Comparison of ENCODE assay signal across 8 cellular contexts in genomic region chr3:150183619-150184425, GRCh38.
DNase-seq lines count a peak whose midpoint lies in the region; ATAC-seq and TF ChIP-seq lines count a peak whose summit lies in the region.

No MANE protein-coding gene starts in this region.

- no peak overlapping the region for H2AFZ ChIP-seq in OCI-LY1 (ENCODE audit: low read length)

- CTCF ChIA-PET in Calu3 (lab: Charles Lee) = interaction anchor here (0.6 to 1.4 kb wide), 20 partner anchors 9 to 418 kb away, joined by 3 to 41 read pairs (median 3); partner anchors contain the start of gene PFN2

- H3K4me1 Mint-ChIP-seq in Calu3 (ENCODE audit: low read depth, unreplicated experiment) (peaks cover 17% of the 10 kb centered on the region), natural killer cell (no peaks in the 10 kb centered on the region)
- H3K4me1 Mint-ChIP-seq in activated T-helper 17 cell treated with anti-CD3 and anti-CD28 coated beads, Interleukin-2, amount 50 U/mL, for 72 hours = no peaks in the 10 kb centered on the region

- H3K27me3 Mint-ChIP-seq in Calu3 (ENCODE audit: unreplicated experiment) (no peaks in the 10 kb centered on the region), natural killer cell (ENCODE audit: low read depth in 2 of 2) (peaks cover 15 to 21% of the 10 kb centered on the region in 2 donors)
- peaks cover 12% of the 10 kb centered on the region for H3K27me3 Mint-ChIP-seq in activated T-helper 17 cell treated with anti-CD3 and anti-CD28 coated beads, Interleukin-2, amount 50 U/mL, for 72 hours

- H3K4me3 ChIP-seq in OCI-LY1 (ENCODE audit: low read depth, low read length, poor library complexity, severe bottlenecking) = peak overlapping the region; percentile 13
- H3K4me3 ChIP-seq in foreskin fibroblast (ENCODE audit: low read depth in 1 of 2, low read length in 2 of 2) = peak overlapping the region; percentile 41 to 56
- H3K4me3 ChIP-seq in subcutaneous abdominal adipose tissue (ENCODE audit: low read depth in 1 of 5, low read length in 5 of 5) = peak overlapping the region; percentile 49 to 65 (median 59)

- TF ChIP-seq CTCF in Calu3 (IDR thresholded peaks at IDR 0.05; ENCODE audit: unreplicated experiment) = peak; percentile 71
- TF ChIP-seq CTCF in OCI-LY1 (IDR thresholded peaks at IDR 0.05; ENCODE audit: low read length) = peak; percentile 74
- TF ChIP-seq CTCF in foreskin fibroblast (IDR thresholded peaks at IDR 0.05; ENCODE audit: low read depth, low read length) = peak; percentile 72
- TF ChIP-seq CTCF in natural killer cell (IDR thresholded peaks at IDR 0.05) = peak; percentile 13

- H3K79me2 ChIP-seq in OCI-LY1 (ENCODE audit: insufficient read depth, low read length) = no peaks in the 10 kb centered on the region

- H3K27me3 ChIP-seq in OCI-LY1 (ENCODE audit: insufficient read depth, low read length) (no peaks in the 10 kb centered on the region), subcutaneous abdominal adipose tissue (ENCODE audit: control insufficient read depth in 5 of 5, insufficient read depth in 4 of 5, low read length in 5 of 5) (no peaks in the 10 kb centered on the region)

- BruUV-seq in Calu3 (replicated peaks; lab: Mats Ljungman, UMichigan) = no TSS peak

- peak; percentile 98 for ATAC-seq in GM21390 (IDR thresholded peaks at IDR 0.05; ENCODE audit: unreplicated experiment)
- peak; percentile 77 for ATAC-seq in activated T-helper 17 cell treated with anti-CD3 and anti-CD28 coated beads, Interleukin-2, amount 50 U/mL, for 72 hours (replicated peaks)
- peak; percentile 67 to 87 (median 75) for ATAC-seq in natural killer cell

- H3K27ac Mint-ChIP-seq in Calu3 (ENCODE audit: unreplicated experiment) (no peak overlapping the region), natural killer cell (no peak overlapping the region)
- H3K27ac Mint-ChIP-seq in activated T-helper 17 cell treated with anti-CD3 and anti-CD28 coated beads, Interleukin-2, amount 50 U/mL, for 72 hours = no peak overlapping the region

- H3K9me3 Mint-ChIP-seq in Calu3 (ENCODE audit: low read depth, unreplicated experiment) = peaks cover 1% of the 10 kb centered on the region
- H3K9me3 Mint-ChIP-seq in activated T-helper 17 cell treated with anti-CD3 and anti-CD28 coated beads, Interleukin-2, amount 50 U/mL, for 72 hours = no peaks in the 10 kb centered on the region
- no peaks in the 10 kb centered on the region for H3K9me3 Mint-ChIP-seq in natural killer cell

- no peaks in the 10 kb centered on the region for H3F3A ChIP-seq in OCI-LY1 (ENCODE audit: insufficient read depth, low read length)

- DNase-seq in Calu3 (peak; percentile 74), HuH-7.5 (ENCODE audit: low spot score) (peak; percentile 22), foreskin fibroblast (peak; percentile 81 to 93), natural killer cell (no peak)

- H3K9ac ChIP-seq in OCI-LY1 (ENCODE audit: low read length) (no peak overlapping the region; the same call in 1 of the 2 replicates), subcutaneous abdominal adipose tissue (ENCODE audit: low read length in 5 of 5) (peak overlapping the region; percentile 28 to 67 (median 42))

- peak overlapping the region; percentile 18; the same call in 1 of the 2 replicates for H3K4me2 ChIP-seq in OCI-LY1 (ENCODE audit: low read length)

- H3K9me2 ChIP-seq in OCI-LY1 (ENCODE audit: low read depth, low read length) = no peaks in the 10 kb centered on the region

- H3K36me3 ChIP-seq in OCI-LY1 (ENCODE audit: insufficient read depth, low read length) (no peaks in the 10 kb centered on the region), subcutaneous abdominal adipose tissue (ENCODE audit: control insufficient read depth in 5 of 5, insufficient read depth in 5 of 5, low read length in 5 of 5) (no peaks in the 10 kb centered on the region)

- H3K36me3 Mint-ChIP-seq in Calu3 (ENCODE audit: insufficient read depth, unreplicated experiment) (no peaks in the 10 kb centered on the region), natural killer cell (no peaks in the 10 kb centered on the region)
- no peaks in the 10 kb centered on the region for H3K36me3 Mint-ChIP-seq in activated T-helper 17 cell treated with anti-CD3 and anti-CD28 coated beads, Interleukin-2, amount 50 U/mL, for 72 hours (ENCODE audit: low read depth)

- H3K27ac ChIP-seq in OCI-LY1 (ENCODE audit: low read depth, low read length, poor library complexity, severe bottlenecking) (no peak overlapping the region), subcutaneous abdominal adipose tissue (ENCODE audit: low read depth, low read length) (no peak overlapping the region)

- H3K9me3 ChIP-seq in OCI-LY1 (ENCODE audit: low read length) = no peaks in the 10 kb centered on the region
- peaks cover 0 to 3% (median 0%) of the 10 kb centered on the region in 5 donors for H3K9me3 ChIP-seq in subcutaneous abdominal adipose tissue (ENCODE audit: control insufficient read depth in 5 of 5, low read length in 5 of 5)

- H3K4me1 ChIP-seq in OCI-LY1 (ENCODE audit: insufficient read depth, low read length, severe bottlenecking) (peaks cover 4% of the 10 kb centered on the region), subcutaneous abdominal adipose tissue (ENCODE audit: control insufficient read depth in 5 of 5, insufficient read depth in 5 of 5, low read length in 5 of 5) (peaks cover 0 to 10% (median 5%) of the 10 kb centered on the region in 5 donors)

- H4K20me1 ChIP-seq in OCI-LY1 (ENCODE audit: insufficient read depth, low read length) = no peaks in the 10 kb centered on the region

- intact Hi-C loops in Calu3 (cut with micrococcal nuclease; ENCODE audit: unreplicated experiment) (loop anchor here (1.0 to 10.0 kb wide), 4 partner anchors 37 to 419 kb away; no protein-coding TSS in a partner anchor), natural killer cell (cut with micrococcal nuclease) (loop anchor here (1.0 kb wide), 1 partner anchor 217 kb away; no protein-coding TSS in a partner anchor)

- no peak overlapping the region for H3K4me3 Mint-ChIP-seq in Calu3 (ENCODE audit: low read depth, unreplicated experiment)
- no peak overlapping the region for H3K4me3 Mint-ChIP-seq in activated T-helper 17 cell treated with anti-CD3 and anti-CD28 coated beads, Interleukin-2, amount 50 U/mL, for 72 hours
- H3K4me3 Mint-ChIP-seq in natural killer cell = no peak overlapping the region

Comparison
In these comparisons a context has a peak if more than half of its experiments do, and no peak if none do; other contexts are left out.
1. CTCF ChIP-seq: peak in every context shown above with its lines; median percentile 74 in OCI-LY1; 72 in foreskin fibroblast; 71 in Calu3; 13 in natural killer cell.